Comparison of ENCODE assay signal across 8 cellular contexts in genomic region chr22:20507253-20508066, GRCh38. TPM values are rescaled to one million over a fixed set of nuclear protein-coding genes. Genes with fewer than 3 reads are reported as not detected.
A peak's percentile ranks its signal among the peaks of the same experiment; 100 is the strongest.
DNase-seq lines count a peak whose midpoint lies in the region; ATAC-seq lines count a peak whose summit lies in the region.

A gene with protein sequence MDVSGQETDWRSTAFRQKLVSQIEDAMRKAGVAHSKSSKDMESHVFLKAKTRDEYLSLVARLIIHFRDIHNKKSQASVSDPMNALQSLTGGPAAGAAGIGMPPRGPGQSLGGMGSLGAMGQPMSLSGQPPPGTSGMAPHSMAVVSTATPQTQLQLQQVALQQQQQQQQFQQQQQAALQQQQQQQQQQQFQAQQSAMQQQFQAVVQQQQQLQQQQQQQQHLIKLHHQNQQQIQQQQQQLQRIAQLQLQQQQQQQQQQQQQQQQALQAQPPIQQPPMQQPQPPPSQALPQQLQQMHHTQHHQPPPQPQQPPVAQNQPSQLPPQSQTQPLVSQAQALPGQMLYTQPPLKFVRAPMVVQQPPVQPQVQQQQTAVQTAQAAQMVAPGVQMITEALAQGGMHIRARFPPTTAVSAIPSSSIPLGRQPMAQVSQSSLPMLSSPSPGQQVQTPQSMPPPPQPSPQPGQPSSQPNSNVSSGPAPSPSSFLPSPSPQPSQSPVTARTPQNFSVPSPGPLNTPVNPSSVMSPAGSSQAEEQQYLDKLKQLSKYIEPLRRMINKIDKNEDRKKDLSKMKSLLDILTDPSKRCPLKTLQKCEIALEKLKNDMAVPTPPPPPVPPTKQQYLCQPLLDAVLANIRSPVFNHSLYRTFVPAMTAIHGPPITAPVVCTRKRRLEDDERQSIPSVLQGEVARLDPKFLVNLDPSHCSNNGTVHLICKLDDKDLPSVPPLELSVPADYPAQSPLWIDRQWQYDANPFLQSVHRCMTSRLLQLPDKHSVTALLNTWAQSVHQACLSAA (plus strand): TSS chr22:20507610. CDS start chr22:20507679, 69 bp downstream.

- peaks cover 0 to 7% (median 0%) of the 10 kb centered on the region in 3 experiments for H3K36me3 ChIP-seq in naive thymus-derived CD4-positive, alpha-beta T cell (ENCODE audit: control insufficient read depth in 2 of 3, insufficient read depth in 3 of 3, low read length in 3 of 3)

- no peaks in the 10 kb centered on the region for H3K27me3 ChIP-seq in naive thymus-derived CD4-positive, alpha-beta T cell (ENCODE audit: control insufficient read depth in 2 of 2, insufficient read depth in 2 of 2, low read length in 2 of 2)

- H3K4me3 Mint-ChIP-seq in naive thymus-derived CD4-positive, alpha-beta T cell: peak within 1 kb of the TSS; percentile 96 to 100 (median 98)
- H3K4me3 Mint-ChIP-seq in stimulated activated naive B cell treated with anti-CD40 and anti-IgM and Interleukin-4, amounts not matched to agents 10 μg/mL and 1 μg/mL and 100 μg/mL, for 72 hours: peak within 1 kb of the TSS; percentile 98 to 99

- H3K27me3 Mint-ChIP-seq in naive thymus-derived CD4-positive, alpha-beta T cell: no peaks in the 10 kb centered on the region
- no peaks in the 10 kb centered on the region for H3K27me3 Mint-ChIP-seq in stimulated activated naive B cell treated with anti-CD40 and anti-IgM and Interleukin-4, amounts not matched to agents 10 μg/mL and 1 μg/mL and 100 μg/mL, for 72 hours

- no peaks in the 10 kb centered on the region for H3K9me3 ChIP-seq in naive thymus-derived CD4-positive, alpha-beta T cell (ENCODE audit: control insufficient read depth in 2 of 3, low read length in 3 of 3)

- ATAC-seq in GM21576 (IDR thresholded peaks at IDR 0.05; ENCODE audit: unreplicated experiment): peak; percentile 81
- ATAC-seq in naive thymus-derived CD4-positive, alpha-beta T cell: peak; percentile 92
- ATAC-seq in stimulated activated naive B cell treated with anti-CD40 and anti-IgM and Interleukin-4, amounts not matched to agents 10 μg/mL and 1 μg/mL and 100 μg/mL, for 72 hours (replicated peaks): peak; percentile 92 to 93

- H3K9me3 Mint-ChIP-seq in naive thymus-derived CD4-positive, alpha-beta T cell: no peaks in the 10 kb centered on the region
- H3K9me3 Mint-ChIP-seq in stimulated activated naive B cell treated with anti-CD40 and anti-IgM and Interleukin-4, amounts not matched to agents 10 μg/mL and 1 μg/mL and 100 μg/mL, for 72 hours: no peaks in the 10 kb centered on the region

- H3K4me1 Mint-ChIP-seq in naive thymus-derived CD4-positive, alpha-beta T cell: peaks cover 44 to 58% (median 55%) of the 10 kb centered on the region in 7 donors
- peaks cover 44 to 56% of the 10 kb centered on the region in 2 donors for H3K4me1 Mint-ChIP-seq in stimulated activated naive B cell treated with anti-CD40 and anti-IgM and Interleukin-4, amounts not matched to agents 10 μg/mL and 1 μg/mL and 100 μg/mL, for 72 hours

- H3K27ac Mint-ChIP-seq in naive thymus-derived CD4-positive, alpha-beta T cell: peak within 1 kb of the TSS; percentile 90 to 99 (median 96)
- peak within 1 kb of the TSS; percentile 99 for H3K27ac Mint-ChIP-seq in stimulated activated naive B cell treated with anti-CD40 and anti-IgM and Interleukin-4, amounts not matched to agents 10 μg/mL and 1 μg/mL and 100 μg/mL, for 72 hours

- H3K27ac ChIP-seq in naive thymus-derived CD4-positive, alpha-beta T cell (ENCODE audit: low read depth, low read length): peak within 1 kb of the TSS; percentile 95

- intact Hi-C loops in naive thymus-derived CD4-positive, alpha-beta T cell (cut with micrococcal nuclease): loop anchor here (1.0 to 5.0 kb wide), 14 partner anchors 11 to 391 kb away; partner anchors contain the start of genes TRMT2A (in 2 of the 2), DGCR6L (in 1 of the 2), KLHL22 (in 1 of the 2) and RANBP1 (in 1 of the 2)

- POLR2A ChIA-PET in naive thymus-derived CD4-positive, alpha-beta T cell (lab: Charles Lee): interaction anchor here (0.7 to 4.9 kb wide), 15 partner anchors 11 to 78 kb away, joined by 3 to 65 read pairs (median 8); no protein-coding TSS in a partner anchor

- H3K36me3 Mint-ChIP-seq in naive thymus-derived CD4-positive, alpha-beta T cell: peaks cover 0 to 23% (median 5%) of the 10 kb centered on the region in 5 donors
- H3K36me3 Mint-ChIP-seq in stimulated activated naive B cell treated with anti-CD40 and anti-IgM and Interleukin-4, amounts not matched to agents 10 μg/mL and 1 μg/mL and 100 μg/mL, for 72 hours: peaks cover 4 to 31% of the 10 kb centered on the region in 2 donors

- CTCF ChIA-PET in naive thymus-derived CD4-positive, alpha-beta T cell (lab: Charles Lee): interaction anchor here (0.6 to 2.1 kb wide), 9 partner anchors 17 to 88 kb away, joined by 3 to 10 read pairs (median 4); no protein-coding TSS in a partner anchor

- H3K4me3 ChIP-seq in naive thymus-derived CD4-positive, alpha-beta T cell (ENCODE audit: low read length): peak within 1 kb of the TSS; percentile 92

- H3K4me1 ChIP-seq in naive thymus-derived CD4-positive, alpha-beta T cell (ENCODE audit: control insufficient read depth in 2 of 2, insufficient read depth in 2 of 2, low read length in 2 of 2): peaks cover 32 to 37% of the 10 kb centered on the region in 2 donors

- DNase-seq in DMS153 treated with DMSO at 0.1 percent for 48 hours (lab: John Stamatoyannopoulos, UW; ENCODE audit: unreplicated experiment): peak; percentile 69
- peak; percentile 79 for DNase-seq in KG1 (lab: John Stamatoyannopoulos, UW)
- DNase-seq in RKO (ENCODE audit: low spot score): peak; percentile 94
- peak; percentile 79 for DNase-seq in activated T-helper 1 cell treated with Interleukin-2 at 50 U/mL for 16 hours (ENCODE audit: low read depth)
- DNase-seq in fibroblast of gingiva (ENCODE audit: low read depth): peak; percentile 80
- DNase-seq in naive thymus-derived CD4-positive, alpha-beta T cell: peak; percentile 69 to 87 (median 83)
- DNase-seq in stimulated activated naive B cell treated with anti-CD40 and anti-IgM and Interleukin-4, amounts not matched to agents 10 μg/mL and 1 μg/mL and 100 μg/mL, for 72 hours: peak; percentile 87

RNA-seq across cellular contexts. Expression of the gene that starts here (rescaled TPM):
- total RNA-seq in naive thymus-derived CD4-positive, alpha-beta T cell: 100 to 1,000 TPM; 169 to 235 (median 201) TPM
- polyA plus RNA-seq in naive thymus-derived CD4-positive, alpha-beta T cell: 10 to 100 TPM; 24.3 to 76.6 TPM

Comparison
In these comparisons a context has a peak if more than half of its experiments do, and no peak if none do; other contexts are left out.
1. Peak in every context shown above with its lines: DNase-seq, ATAC-seq, H3K4me3 ChIP-seq and H3K27ac ChIP-seq.